ENCODE assay signal across 14 cellular contexts in the genomic region with DNA sequence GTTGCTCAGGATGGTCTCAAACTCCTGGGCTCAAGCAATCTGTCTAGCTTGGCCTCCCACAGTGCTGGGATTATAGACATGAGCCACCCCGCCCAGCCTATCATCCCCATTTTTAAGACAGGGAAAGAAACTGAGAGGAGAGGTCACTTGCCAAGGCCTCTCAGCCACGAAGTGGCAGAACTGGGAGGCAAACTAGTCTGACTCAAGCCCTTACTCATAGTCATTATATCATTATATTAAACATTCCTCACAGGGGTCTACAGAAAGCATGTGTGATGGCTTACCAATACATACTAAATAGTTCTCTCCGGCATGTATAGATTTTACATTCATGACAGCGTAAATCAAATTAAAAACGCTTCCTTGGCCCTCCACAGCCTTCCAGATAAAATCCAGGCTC.
DNase-seq lines count a peak whose midpoint lies in the region; ATAC-seq, FAIRE-seq and TF ChIP-seq lines count a peak whose summit lies in the region.
"Had no signal": no experiment of that assay in that cellular context is flagged by ENCODE, and none has a peak within 500 bp of the region (broad histone marks: within the 10 kb centered on the region; RNA-seq: fewer than 3 reads in every experiment).

No MANE protein-coding gene starts in this region.

- no peak overlapping the region for H3K4me3 ChIP-seq in CD8-positive, alpha-beta T cell (ENCODE audit: low read depth, low read length)
- H3K4me3 ChIP-seq in Loucy (ENCODE audit: low read length, poor library complexity, severe bottlenecking): no peak overlapping the region
- H3K4me3 ChIP-seq in K562: no peak overlapping the region
- H3K4me3 ChIP-seq in right lobe of liver: no peak overlapping the region

- DNase-seq in activated T-cell treated with anti-CD3 and anti-CD28 coated beads, Interleukin-2, amount 50 U/mL, for 24 hours: no peak
- DNase-seq in activated T-cell treated with anti-CD3 and anti-CD28 coated beads for 4 hours: no peak
- no peak for DNase-seq in CD8-positive, alpha-beta T cell
- DNase-seq in K562 (ENCODE audit: extremely low read depth in 1 of 4, low spot score in 3 of 4): no peak
- no peak for DNase-seq in NCI-H1092 treated with DMSO at 0.1 percent for 48 hours (lab: John Stamatoyannopoulos, UW)
- no peak for DNase-seq in right lobe of liver
- DNase-seq: AML-193, DMS153, H9, NCI-H1105, NCI-H187, NCI-H446 had no signal

- H3K9ac ChIP-seq in Loucy (ENCODE audit: low read depth, low read length, poor library complexity, severe bottlenecking) (peak overlapping the region; percentile 41), K562 (ENCODE audit: insufficient read depth in 1 of 2, low read depth in 2 of 2, low read length in 2 of 2) (no peak overlapping the region)

- in situ Hi-C loops in K562 (cut with MboI): no loop called here

- CTCF ChIA-PET in CD8-positive, alpha-beta T cell (lab: Charles Lee): interaction anchor here (1.1 to 15.7 kb wide), 8 partner anchors 11 to 254 kb away, joined by 3 to 242 read pairs (median 10); a partner anchor contains a TSS
- CTCF ChIA-PET in K562 (lab: Yijun Ruan, JAX; ENCODE audit: low intra/inter-chr PET ratio): interaction anchor here (3.3 kb wide), 1 partner anchor 146 kb away, joined by 10 read pairs; no protein-coding TSS in a partner anchor

- intact Hi-C loops in CD8-positive, alpha-beta T cell (cut with DNase I, micrococcal nuclease): loop anchor here in 1 of 2 experiments (2.0 kb wide), 1 partner anchor 39 kb away; no protein-coding TSS in a partner anchor
- intact Hi-C loops in K562 (cut with micrococcal nuclease) (no loop called here), right lobe of liver (cut with DNase I) (loop anchor here (5.0 to 10.0 kb wide), 2 partner anchors 149 to 151 kb away; no protein-coding TSS in a partner anchor)

- H3K27ac Mint-ChIP-seq in activated T-cell treated with anti-CD3 and anti-CD28 coated beads, Interleukin-2, amount 50 U/mL, for 24 hours: peak overlapping the region; percentile 82
- peak overlapping the region; percentile 77 for H3K27ac Mint-ChIP-seq in CD8-positive, alpha-beta T cell
- H3K27ac Mint-ChIP-seq: H9 had no signal

- H3K4me3 Mint-ChIP-seq in activated T-cell treated with anti-CD3 and anti-CD28 coated beads, Interleukin-2, amount 50 U/mL, for 24 hours: no peak overlapping the region
- H3K4me3 Mint-ChIP-seq in CD8-positive, alpha-beta T cell: no peak overlapping the region
- H3K4me3 Mint-ChIP-seq: H9 had no signal

- H3K4me1 Mint-ChIP-seq in activated T-cell treated with anti-CD3 and anti-CD28 coated beads, Interleukin-2, amount 50 U/mL, for 24 hours (ENCODE audit: low read depth): peaks cover 64% of the 10 kb centered on the region
- H3K4me1 Mint-ChIP-seq in CD8-positive, alpha-beta T cell (ENCODE audit: low read depth): peaks cover 60% of the 10 kb centered on the region

- no TSS peak for BruUV-seq in K562 (replicated peaks; lab: Mats Ljungman, UMichigan)

- ATAC-seq in CD8-positive, alpha-beta T cell: no peak
- no peak for ATAC-seq in K562
- no peak for ATAC-seq in GM21576 (IDR thresholded peaks at IDR 0.05; ENCODE audit: unreplicated experiment)
- ATAC-seq in right lobe of liver: no peak

- H4K20me1 ChIP-seq in Loucy (ENCODE audit: insufficient read depth, low read length, poor library complexity, severe bottlenecking) (no peaks in the 10 kb centered on the region), K562 (replicated peaks; ENCODE audit: control insufficient read depth, insufficient read depth, low read length) (no peaks in the 10 kb centered on the region)

- TF ChIP-seq EP300 in K562 (IDR thresholded peaks at IDR 0.05; ENCODE audit: low read length): no peak

- H2AFZ ChIP-seq in Loucy (ENCODE audit: low read length) (peak overlapping the region; percentile 56; the same call in 1 of the 2 replicates), K562 (ENCODE audit: low read depth, low read length) (peak overlapping the region; percentile 95; the same call in 1 of the 2 replicates)

- peak overlapping the region; percentile 26 for H3K27ac ChIP-seq in CD8-positive, alpha-beta T cell (ENCODE audit: low read depth, low read length)
- H3K27ac ChIP-seq in K562 (ENCODE audit: extremely low read depth, low read depth, low read length) (no peak overlapping the region), right lobe of liver (no peak overlapping the region)

- no peak for TF ChIP-seq RAD21 in K562 (CRISPR knock-in tag; conservative IDR thresholded peaks at IDR 0.05 in 1 of 2, IDR thresholded peaks at IDR 0.05 in 1 of 2)

- no peaks in the 10 kb centered on the region for H3F3A ChIP-seq in Loucy (ENCODE audit: low read depth)

- H3K79me2 ChIP-seq in Loucy (ENCODE audit: insufficient read depth, low read length): peaks cover 7% of the 10 kb centered on the region
- peaks cover 7% of the 10 kb centered on the region for H3K79me2 ChIP-seq in K562 (ENCODE audit: control insufficient read depth, insufficient read depth, low read length)

- 68% methylated on average over 5 of the region's 5 CpGs for WGBS in K562 (ENCODE audit: insufficient coverage, low coverage, missing lambda C conversion rate)
- WGBS in right lobe of liver (ENCODE audit: insufficient coverage, low coverage, low lambda C conversion rate, missing lambda C conversion rate): 83% methylated on average over 4 of the region's 5 CpGs

- H3K36me3 Mint-ChIP-seq in activated T-cell treated with anti-CD3 and anti-CD28 coated beads, Interleukin-2, amount 50 U/mL, for 24 hours (ENCODE audit: low read depth): peaks cover 8% of the 10 kb centered on the region
- H3K36me3 Mint-ChIP-seq in CD8-positive, alpha-beta T cell: no peaks in the 10 kb centered on the region

- FAIRE-seq in K562 (lab: Jason Lieb, UNC): no peak

- H3K27me3 Mint-ChIP-seq in activated T-cell treated with anti-CD3 and anti-CD28 coated beads, Interleukin-2, amount 50 U/mL, for 24 hours: no peaks in the 10 kb centered on the region
- H3K27me3 Mint-ChIP-seq in CD8-positive, alpha-beta T cell (ENCODE audit: low read depth): no peaks in the 10 kb centered on the region

- POLR2A ChIA-PET in CD8-positive, alpha-beta T cell (lab: Charles Lee): interaction anchor here (0.9 to 2.8 kb wide), 9 partner anchors 30 to 181 kb away, joined by 3 to 13 read pairs (median 4); a partner anchor contains a TSS
- POLR2A ChIA-PET in K562 (lab: Yijun Ruan, JAX): interaction anchor here (1.1 kb wide), 1 partner anchor 147 kb away, joined by 3 read pairs; no protein-coding TSS in a partner anchor

- H3K36me3 ChIP-seq in CD8-positive, alpha-beta T cell (ENCODE audit: insufficient read depth, low read length): no peaks in the 10 kb centered on the region
- H3K36me3 ChIP-seq in Loucy (ENCODE audit: insufficient read depth, low read length) (no peaks in the 10 kb centered on the region), K562 (ENCODE audit: control insufficient read depth, insufficient read depth, low read length) (no peaks in the 10 kb centered on the region), right lobe of liver (no peaks in the 10 kb centered on the region)

- TF ChIP-seq CTCF in CD8-positive, alpha-beta T cell (IDR thresholded peaks at IDR 0.05): no peak
- no peak for TF ChIP-seq CTCF in Loucy (conservative IDR thresholded peaks at IDR 0.05; ENCODE audit: low read length)
- TF ChIP-seq CTCF in K562 (IDR thresholded peaks at IDR 0.05 in 2 of 3, conservative IDR thresholded peaks at IDR 0.05 in 1 of 3; ENCODE audit: insufficient read depth in 2 of 3, low read depth in 1 of 3, low read length in 3 of 3): no peak
- no peak for TF ChIP-seq CTCF in right lobe of liver (IDR thresholded peaks at IDR 0.05)

- H3K27me3 ChIP-seq in CD8-positive, alpha-beta T cell (ENCODE audit: insufficient read depth, low read length): no peaks in the 10 kb centered on the region
- H3K27me3 ChIP-seq in Loucy (ENCODE audit: insufficient read depth, low read length, poor library complexity, severe bottlenecking): no peaks in the 10 kb centered on the region
- peaks cover 0 to 13% of the 10 kb centered on the region in 2 experiments; a peak in 2 of 5 replicates for H3K27me3 ChIP-seq in K562 (ENCODE audit: control insufficient read depth in 2 of 2, insufficient read depth in 2 of 2, low read length in 2 of 2)
- H3K27me3 ChIP-seq in right lobe of liver: no peaks in the 10 kb centered on the region

- H3K4me1 ChIP-seq in CD8-positive, alpha-beta T cell (ENCODE audit: insufficient read depth, low read length): peaks cover 68% of the 10 kb centered on the region
- H3K4me1 ChIP-seq in Loucy (ENCODE audit: insufficient read depth, low read length, poor library complexity, severe bottlenecking): peaks cover 30% of the 10 kb centered on the region
- peaks cover 0 to 11% of the 10 kb centered on the region in 2 experiments; a peak in 3 of 5 replicates for H3K4me1 ChIP-seq in K562 (replicated peaks in 1 of 2; ENCODE audit: control insufficient read depth in 2 of 2, insufficient read depth in 2 of 2, low read length in 2 of 2)
- peaks cover 0 to 8% (median 0%) of the 10 kb centered on the region in 4 donors for H3K4me1 ChIP-seq in right lobe of liver

- H3K4me2 ChIP-seq in Loucy (ENCODE audit: low read depth, low read length, poor library complexity, severe bottlenecking) (no peak overlapping the region), K562 (ENCODE audit: insufficient read depth, low read length) (no peak overlapping the region)

- H3K9me2 ChIP-seq in Loucy (replicated peaks; ENCODE audit: low read depth, low read length): no peaks in the 10 kb centered on the region

- no peaks in the 10 kb centered on the region for H3K9me1 ChIP-seq in K562 (ENCODE audit: control insufficient read depth, insufficient read depth, low read length)

- no peaks in the 10 kb centered on the region for H3K9me3 ChIP-seq in CD8-positive, alpha-beta T cell (ENCODE audit: low read length)
- H3K9me3 ChIP-seq in Loucy (ENCODE audit: insufficient read depth, low read depth, low read length) (no peaks in the 10 kb centered on the region), K562 (replicated peaks; ENCODE audit: control insufficient read depth, insufficient read depth, low read depth, low read length) (no peaks in the 10 kb centered on the region), right lobe of liver (no peaks in the 10 kb centered on the region)

- TF ChIP-seq POLR2A in K562 (conservative IDR thresholded peaks at IDR 0.05) (no peak), right lobe of liver (IDR thresholded peaks at IDR 0.05) (no peak)

- H3K9me3 Mint-ChIP-seq in activated T-cell treated with anti-CD3 and anti-CD28 coated beads, Interleukin-2, amount 50 U/mL, for 24 hours: no peaks in the 10 kb centered on the region
- no peaks in the 10 kb centered on the region for H3K9me3 Mint-ChIP-seq in CD8-positive, alpha-beta T cell

TF ChIP-seq in K562, 482 proteins besides CTCF, POLR2A, EP300 and RAD21 (continues in another document):
- no peak for TF ChIP-seq SIN3A (IDR thresholded peaks at IDR 0.05; ENCODE audit: borderline replicate concordance in 2 of 2, control insufficient read depth in 1 of 2, low read depth in 2 of 2, low read length in 2 of 2)
